In the genomic region with DNA sequence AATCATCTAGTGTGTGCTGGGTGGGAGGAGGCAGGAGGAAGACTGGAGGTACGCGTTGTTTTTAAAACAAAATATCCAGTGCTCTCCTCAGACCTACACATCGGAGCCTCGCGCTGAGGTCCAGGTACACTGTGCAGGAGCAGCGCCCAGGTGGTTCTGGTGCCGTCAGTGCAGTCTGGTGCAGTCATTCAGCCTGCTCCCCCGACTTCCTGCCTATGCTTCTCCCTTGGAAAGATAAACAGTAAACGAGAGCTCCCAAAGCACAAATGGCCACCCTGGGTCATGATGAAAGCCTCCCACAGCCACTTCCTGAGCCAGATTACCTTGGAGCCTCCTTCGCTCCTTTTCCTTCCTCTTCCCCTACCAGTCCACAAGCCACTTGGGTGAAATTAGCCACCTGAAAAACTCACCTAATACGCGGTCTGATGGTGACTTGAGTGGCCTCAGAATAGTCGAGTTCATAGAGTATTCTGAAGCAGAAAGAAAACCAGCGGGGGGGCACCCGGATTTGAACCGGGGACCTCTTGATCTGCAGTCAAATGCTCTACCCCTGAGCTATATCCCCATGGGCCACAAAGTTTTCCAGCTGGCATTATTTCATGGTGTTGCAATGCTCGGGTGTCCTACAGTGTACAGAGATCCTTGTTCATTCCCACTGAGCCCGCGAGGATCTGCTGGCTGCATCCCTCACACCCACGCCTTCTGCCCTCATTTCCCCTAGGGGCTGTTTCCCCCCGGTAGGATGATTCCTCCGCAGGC, we compare ENCODE assay signal across 9 cellular contexts.
DNase-seq lines count a peak whose midpoint lies in the region; ATAC-seq and TF ChIP-seq lines count a peak whose summit lies in the region.
"Had no signal": no experiment of that assay in that cellular context is flagged by ENCODE, and none has a peak within 500 bp of the region (broad histone marks: within the 10 kb centered on the region; RNA-seq: fewer than 3 reads in every experiment).

No MANE protein-coding gene starts in this region.

- H3K36me3 ChIP-seq in testis (ENCODE audit: low read depth, missing control alignments) (no peaks in the 10 kb centered on the region), esophagus muscularis mucosa (no peaks in the 10 kb centered on the region), MM.1S (replicated peaks; ENCODE audit: insufficient read depth, low read length) (no peaks in the 10 kb centered on the region)

- 27 to 31% methylated on average over 21 to 22 of the region's 22 CpGs for WGBS in testis, 2 donors
- 46% methylated on average over 22 of the region's 22 CpGs for WGBS in esophagus muscularis mucosa

- H3K9me3 Mint-ChIP-seq in activated naive CD4-positive, alpha-beta T cell treated with anti-CD3 and anti-CD28 coated beads for 36 hours = no peaks in the 10 kb centered on the region
- H3K9me3 Mint-ChIP-seq in activated naive CD4-positive, alpha-beta T cell treated with anti-CD3 and anti-CD28 coated beads, Interleukin-2, amount 10 ng/mL, durations not matched to agents 7 days and 5 days = no peaks in the 10 kb centered on the region
- H3K9me3 Mint-ChIP-seq in glutamatergic neuron (ENCODE audit: unreplicated experiment) = peaks cover 9% of the 10 kb centered on the region

- H3K36me3 Mint-ChIP-seq in activated naive CD4-positive, alpha-beta T cell treated with anti-CD3 and anti-CD28 coated beads for 36 hours (ENCODE audit: low read depth) = no peaks in the 10 kb centered on the region
- no peaks in the 10 kb centered on the region for H3K36me3 Mint-ChIP-seq in activated naive CD4-positive, alpha-beta T cell treated with anti-CD3 and anti-CD28 coated beads, Interleukin-2, amount 10 ng/mL, durations not matched to agents 7 days and 5 days
- no peaks in the 10 kb centered on the region for H3K36me3 Mint-ChIP-seq in glutamatergic neuron (ENCODE audit: unreplicated experiment)

- H3K9me3 ChIP-seq in testis (no peaks in the 10 kb centered on the region), esophagus muscularis mucosa (no peaks in the 10 kb centered on the region), MM.1S (replicated peaks; ENCODE audit: insufficient read depth, low read length) (no peaks in the 10 kb centered on the region)

- H2AFZ ChIP-seq in MM.1S (ENCODE audit: low read length) = no peak overlapping the region

- H3K4me3 ChIP-seq in testis (no peak overlapping the region), esophagus muscularis mucosa (no peak overlapping the region), MM.1S (ENCODE audit: low read length) (no peak overlapping the region)

- peak; percentile 30 for DNase-seq in activated naive CD4-positive, alpha-beta T cell treated with anti-CD3 and anti-CD28 coated beads for 36 hours
- no peak for DNase-seq in activated naive CD4-positive, alpha-beta T cell treated with anti-CD3 and anti-CD28 coated beads, Interleukin-2, amount 10 ng/mL, durations not matched to agents 7 days and 5 days
- DNase-seq in RWPE1 (ENCODE audit: low spot score) (peak; percentile 27), glutamatergic neuron (peak; percentile 68), testis (peak; percentile 54), esophagus muscularis mucosa (ENCODE audit: extremely low spot score) (no peak), MM.1S (no peak)
- DNase-seq: activated B cell treated with CpG ODN at 0.5 μM for 24 hours had no signal

- no peak for TF ChIP-seq EP300 in esophagus muscularis mucosa (IDR thresholded peaks at IDR 0.05)

- H3K27ac Mint-ChIP-seq in activated naive CD4-positive, alpha-beta T cell treated with anti-CD3 and anti-CD28 coated beads for 36 hours = no peak overlapping the region
- no peak overlapping the region for H3K27ac Mint-ChIP-seq in activated naive CD4-positive, alpha-beta T cell treated with anti-CD3 and anti-CD28 coated beads, Interleukin-2, amount 10 ng/mL, durations not matched to agents 7 days and 5 days
- H3K27ac Mint-ChIP-seq in glutamatergic neuron (ENCODE audit: unreplicated experiment) = no peak overlapping the region
- H3K27ac Mint-ChIP-seq: activated B cell treated with CpG ODN at 0.5 μM for 24 hours had no signal

- H3F3A ChIP-seq in MM.1S (ENCODE audit: insufficient read depth, low read length) = no peaks in the 10 kb centered on the region

- H4K20me1 ChIP-seq in MM.1S (ENCODE audit: insufficient read depth, low read length) = no peaks in the 10 kb centered on the region

- H3K4me2 ChIP-seq in MM.1S (ENCODE audit: low read depth, low read length) = no peak overlapping the region

- POLR2A ChIA-PET in RWPE1 (lab: Yijun Ruan, JAX; ENCODE audit: low non-redundant PET) = no interaction called here

- H3K4me1 Mint-ChIP-seq in activated naive CD4-positive, alpha-beta T cell treated with anti-CD3 and anti-CD28 coated beads for 36 hours (ENCODE audit: low read depth) = no peaks in the 10 kb centered on the region
- no peaks in the 10 kb centered on the region for H3K4me1 Mint-ChIP-seq in activated naive CD4-positive, alpha-beta T cell treated with anti-CD3 and anti-CD28 coated beads, Interleukin-2, amount 10 ng/mL, durations not matched to agents 7 days and 5 days
- H3K4me1 Mint-ChIP-seq in glutamatergic neuron (ENCODE audit: low read depth, unreplicated experiment) = peaks cover 2% of the 10 kb centered on the region
- H3K4me1 Mint-ChIP-seq: activated B cell treated with CpG ODN at 0.5 μM for 24 hours had no signal

- no peaks in the 10 kb centered on the region for H3K27me3 ChIP-seq in testis
- H3K27me3 ChIP-seq in esophagus muscularis mucosa = peaks cover 0 to 25% (median 8%) of the 10 kb centered on the region in 4 donors
- H3K27me3 ChIP-seq in MM.1S (replicated peaks; ENCODE audit: insufficient read depth, low read length) = peaks cover 4% of the 10 kb centered on the region; the same call in 1 of the 2 replicates

- H3K27ac ChIP-seq in RWPE1 (no peak overlapping the region), testis (no peak overlapping the region), esophagus muscularis mucosa (replicated peaks in 1 of 4) (peak overlapping the region in 1 of 4 donors; percentile 3), MM.1S (ENCODE audit: low read length) (no peak overlapping the region)

- H3K4me3 Mint-ChIP-seq in activated naive CD4-positive, alpha-beta T cell treated with anti-CD3 and anti-CD28 coated beads for 36 hours = no peak overlapping the region
- no peak overlapping the region for H3K4me3 Mint-ChIP-seq in activated naive CD4-positive, alpha-beta T cell treated with anti-CD3 and anti-CD28 coated beads, Interleukin-2, amount 10 ng/mL, durations not matched to agents 7 days and 5 days
- H3K4me3 Mint-ChIP-seq in glutamatergic neuron (ENCODE audit: unreplicated experiment) = no peak overlapping the region
- H3K4me3 Mint-ChIP-seq: activated B cell treated with CpG ODN at 0.5 μM for 24 hours had no signal

- H3K9me2 ChIP-seq in MM.1S (replicated peaks; ENCODE audit: insufficient read depth, low read length) = no peaks in the 10 kb centered on the region

- H3K4me1 ChIP-seq in testis (no peaks in the 10 kb centered on the region), esophagus muscularis mucosa (peaks cover 0 to 35% (median 27%) of the 10 kb centered on the region in 4 donors), MM.1S (ENCODE audit: low read length) (no peaks in the 10 kb centered on the region)

- no peaks in the 10 kb centered on the region for H3K79me2 ChIP-seq in MM.1S (ENCODE audit: low read length)

- intact Hi-C loops in activated naive CD4-positive, alpha-beta T cell treated with anti-CD3 and anti-CD28 coated beads for 36 hours (cut with micrococcal nuclease) = no loop called here
- intact Hi-C loops in testis (cut with DNase I; ENCODE audit: low total_unique reads) (no loop called here), esophagus muscularis mucosa (cut with DNase I) (no loop called here)

- TF ChIP-seq CTCF in RWPE1 (conservative IDR thresholded peaks at IDR 0.05; ENCODE audit: low read depth) = no peak
- TF ChIP-seq CTCF in glutamatergic neuron (IDR thresholded peaks at IDR 0.05; ENCODE audit: partially characterized antibody, unreplicated experiment) = no peak
- no peak for TF ChIP-seq CTCF in testis (IDR thresholded peaks at IDR 0.05)
- no peak for TF ChIP-seq CTCF in esophagus muscularis mucosa (IDR thresholded peaks at IDR 0.05)
- no peak for TF ChIP-seq CTCF in MM.1S (IDR thresholded peaks at IDR 0.05; ENCODE audit: low read length)

- no peak overlapping the region for H3K9ac ChIP-seq in MM.1S (ENCODE audit: low read length)

- H3K27me3 Mint-ChIP-seq in activated naive CD4-positive, alpha-beta T cell treated with anti-CD3 and anti-CD28 coated beads for 36 hours (ENCODE audit: low read depth) = peaks cover 46% of the 10 kb centered on the region
- peaks cover 72% of the 10 kb centered on the region for H3K27me3 Mint-ChIP-seq in activated naive CD4-positive, alpha-beta T cell treated with anti-CD3 and anti-CD28 coated beads, Interleukin-2, amount 10 ng/mL, durations not matched to agents 7 days and 5 days
- H3K27me3 Mint-ChIP-seq in glutamatergic neuron (ENCODE audit: unreplicated experiment) = peaks cover 7% of the 10 kb centered on the region

- no peak for TF ChIP-seq POLR2A in testis (IDR thresholded peaks at IDR 0.05)
- TF ChIP-seq POLR2A in esophagus muscularis mucosa (IDR thresholded peaks at IDR 0.05; ENCODE audit: low read depth) = no peak

- no peak for ATAC-seq in GM18498 (IDR thresholded peaks at IDR 0.05; ENCODE audit: unreplicated experiment)

- CTCF ChIA-PET in activated naive CD4-positive, alpha-beta T cell treated with anti-CD3 and anti-CD28 coated beads for 36 hours (lab: Charles Lee) = no interaction called here
- CTCF ChIA-PET in activated naive CD4-positive, alpha-beta T cell treated with anti-CD3 and anti-CD28 coated beads, Interleukin-2, amount 10 ng/mL, durations not matched to agents 7 days and 5 days (lab: Charles Lee) = interaction anchor here (1.1 to 1.2 kb wide), 2 partner anchors 16 to 29 kb away, joined by 3 read pairs; no protein-coding TSS in a partner anchor
- CTCF ChIA-PET in RWPE1 (lab: Yijun Ruan, JAX) = no interaction called here

Comparison
In these comparisons a context has a peak if more than half of its experiments do, and no peak if none do; other contexts are left out.
1. DNase-seq: peak in activated naive CD4-positive, alpha-beta T cell treated with anti-CD3 and anti-CD28 coated beads for 36 hours (single experiment), RWPE1 (single experiment), glutamatergic neuron (single experiment) and testis (single experiment); none in activated naive CD4-positive, alpha-beta T cell treated with anti-CD3 and anti-CD28 coated beads, Interleukin-2, amount 10 ng/mL, durations not matched to agents 7 days and 5 days (single experiment), esophagus muscularis mucosa (single experiment) and MM.1S (single experiment).